3 cellular contexts compared by ENCODE assay signal in the genomic region with DNA sequence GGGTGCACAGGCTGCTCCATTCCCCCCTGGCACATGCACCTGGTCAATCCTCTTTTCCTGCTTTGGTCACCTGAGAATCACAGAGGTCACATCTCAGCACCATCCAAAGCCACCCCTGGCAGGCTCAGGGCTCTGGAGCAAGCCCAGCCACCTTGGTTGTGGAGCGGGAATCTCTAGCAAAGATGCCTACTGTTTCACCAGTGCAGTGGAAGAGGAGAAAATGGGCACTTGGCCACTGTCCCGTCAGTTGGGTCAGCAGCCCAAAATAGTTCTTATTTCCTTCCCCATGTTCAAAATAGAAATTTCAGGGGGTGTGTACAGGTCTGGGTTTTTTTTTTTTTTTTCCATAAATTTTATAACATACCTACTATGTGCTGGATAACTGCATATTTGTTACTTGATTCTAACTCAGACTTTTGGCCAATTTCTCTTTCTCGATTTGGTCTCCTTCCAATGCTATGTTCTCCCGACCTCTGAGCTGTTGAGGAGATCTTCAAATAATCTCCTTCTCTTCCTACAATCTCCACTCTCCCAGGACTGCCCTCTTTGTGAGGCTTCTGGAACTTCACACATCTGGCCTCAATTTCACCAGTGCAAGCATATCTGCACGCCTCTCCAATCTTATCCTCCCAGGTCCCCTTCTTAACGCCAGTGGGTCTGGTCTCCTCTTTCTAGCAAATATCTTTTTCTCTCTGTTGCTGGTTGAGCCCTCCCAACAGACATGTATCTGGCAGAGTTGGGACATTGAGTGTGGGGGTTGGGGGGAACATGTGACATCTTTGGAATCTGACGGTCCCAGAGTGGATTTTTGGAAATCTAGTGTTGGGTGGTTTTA.
TF ChIP-seq lines count a peak whose summit lies in the region.

No MANE protein-coding gene starts in this region.

TF ChIP-seq in SK-N-SH, 30 proteins besides CTCF, POLR2A, EP300 and RAD21:
- no peak for TF ChIP-seq NRF1 (IDR thresholded peaks at IDR 0.05; ENCODE audit: low read depth, low read length)
- TF ChIP-seq TEAD4 (IDR thresholded peaks at IDR 0.05; ENCODE audit: borderline replicate concordance, insufficient read depth) = no peak
- no peak for TF ChIP-seq TAF1 (IDR thresholded peaks at IDR 0.05; ENCODE audit: borderline replicate concordance, low read depth, low read length)
- TF ChIP-seq, protein P1, sequence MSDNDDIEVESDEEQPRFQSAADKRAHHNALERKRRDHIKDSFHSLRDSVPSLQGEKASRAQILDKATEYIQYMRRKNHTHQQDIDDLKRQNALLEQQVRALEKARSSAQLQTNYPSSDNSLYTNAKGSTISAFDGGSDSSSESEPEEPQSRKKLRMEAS (IDR thresholded peaks at IDR 0.05; ENCODE audit: low read depth) = no peak
- TF ChIP-seq, protein P2, sequence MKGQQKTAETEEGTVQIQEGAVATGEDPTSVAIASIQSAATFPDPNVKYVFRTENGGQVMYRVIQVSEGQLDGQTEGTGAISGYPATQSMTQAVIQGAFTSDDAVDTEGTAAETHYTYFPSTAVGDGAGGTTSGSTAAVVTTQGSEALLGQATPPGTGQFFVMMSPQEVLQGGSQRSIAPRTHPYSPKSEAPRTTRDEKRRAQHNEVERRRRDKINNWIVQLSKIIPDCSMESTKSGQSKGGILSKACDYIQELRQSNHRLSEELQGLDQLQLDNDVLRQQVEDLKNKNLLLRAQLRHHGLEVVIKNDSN (IDR thresholded peaks at IDR 0.05; ENCODE audit: borderline replicate concordance, low read depth) = no peak
- no peak for TF ChIP-seq POLR2AphosphoS5 (IDR thresholded peaks at IDR 0.05; ENCODE audit: low read depth, low read length)
- no peak for TF ChIP-seq MEF2A (IDR thresholded peaks at IDR 0.05; ENCODE audit: borderline replicate concordance, low read depth)
- no peak for TF ChIP-seq JUND (IDR thresholded peaks at IDR 0.05)
- TF ChIP-seq RCOR1 (IDR thresholded peaks at IDR 0.05; ENCODE audit: low read length) = no peak
- TF ChIP-seq YY1 (IDR thresholded peaks at IDR 0.05; ENCODE audit: low read depth) = no peak
- TF ChIP-seq FOXJ3 (CRISPR knock-in tag; IDR thresholded peaks at IDR 0.05) = no peak
- TF ChIP-seq CHD2 (IDR thresholded peaks at IDR 0.05; ENCODE audit: low read length, partially characterized antibody) = no peak
- TF ChIP-seq GABPA (IDR thresholded peaks at IDR 0.05; ENCODE audit: low read depth) = no peak
- no peak for TF ChIP-seq SIN3A (IDR thresholded peaks at IDR 0.05; ENCODE audit: borderline replicate concordance, low read depth, low read length)
- no peak for TF ChIP-seq ELF1 (IDR thresholded peaks at IDR 0.05)
- no peak for TF ChIP-seq RFX5 (IDR thresholded peaks at IDR 0.05; ENCODE audit: low read length)
- TF ChIP-seq TCF12 (IDR thresholded peaks at IDR 0.05) = no peak
- no peak for TF ChIP-seq GATA2 (CRISPR knock-in tag; IDR thresholded peaks at IDR 0.05)
- TF ChIP-seq, protein P3, sequence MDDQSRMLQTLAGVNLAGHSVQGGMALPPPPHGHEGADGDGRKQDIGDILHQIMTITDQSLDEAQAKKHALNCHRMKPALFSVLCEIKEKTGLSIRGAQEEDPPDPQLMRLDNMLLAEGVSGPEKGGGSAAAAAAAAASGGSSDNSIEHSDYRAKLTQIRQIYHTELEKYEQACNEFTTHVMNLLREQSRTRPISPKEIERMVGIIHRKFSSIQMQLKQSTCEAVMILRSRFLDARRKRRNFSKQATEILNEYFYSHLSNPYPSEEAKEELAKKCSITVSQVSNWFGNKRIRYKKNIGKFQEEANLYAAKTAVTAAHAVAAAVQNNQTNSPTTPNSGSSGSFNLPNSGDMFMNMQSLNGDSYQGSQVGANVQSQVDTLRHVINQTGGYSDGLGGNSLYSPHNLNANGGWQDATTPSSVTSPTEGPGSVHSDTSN (IDR thresholded peaks at IDR 0.05) = no peak
TF ChIP-seq in SK-N-SH: peak in this region for 0.

TF ChIP-seq in SK-N-SH treated with all-trans-retinoic acid at 6 μM for 48 hours, 23 proteins besides CTCF, POLR2A, EP300 and RAD21:
- TF ChIP-seq, protein P4, sequence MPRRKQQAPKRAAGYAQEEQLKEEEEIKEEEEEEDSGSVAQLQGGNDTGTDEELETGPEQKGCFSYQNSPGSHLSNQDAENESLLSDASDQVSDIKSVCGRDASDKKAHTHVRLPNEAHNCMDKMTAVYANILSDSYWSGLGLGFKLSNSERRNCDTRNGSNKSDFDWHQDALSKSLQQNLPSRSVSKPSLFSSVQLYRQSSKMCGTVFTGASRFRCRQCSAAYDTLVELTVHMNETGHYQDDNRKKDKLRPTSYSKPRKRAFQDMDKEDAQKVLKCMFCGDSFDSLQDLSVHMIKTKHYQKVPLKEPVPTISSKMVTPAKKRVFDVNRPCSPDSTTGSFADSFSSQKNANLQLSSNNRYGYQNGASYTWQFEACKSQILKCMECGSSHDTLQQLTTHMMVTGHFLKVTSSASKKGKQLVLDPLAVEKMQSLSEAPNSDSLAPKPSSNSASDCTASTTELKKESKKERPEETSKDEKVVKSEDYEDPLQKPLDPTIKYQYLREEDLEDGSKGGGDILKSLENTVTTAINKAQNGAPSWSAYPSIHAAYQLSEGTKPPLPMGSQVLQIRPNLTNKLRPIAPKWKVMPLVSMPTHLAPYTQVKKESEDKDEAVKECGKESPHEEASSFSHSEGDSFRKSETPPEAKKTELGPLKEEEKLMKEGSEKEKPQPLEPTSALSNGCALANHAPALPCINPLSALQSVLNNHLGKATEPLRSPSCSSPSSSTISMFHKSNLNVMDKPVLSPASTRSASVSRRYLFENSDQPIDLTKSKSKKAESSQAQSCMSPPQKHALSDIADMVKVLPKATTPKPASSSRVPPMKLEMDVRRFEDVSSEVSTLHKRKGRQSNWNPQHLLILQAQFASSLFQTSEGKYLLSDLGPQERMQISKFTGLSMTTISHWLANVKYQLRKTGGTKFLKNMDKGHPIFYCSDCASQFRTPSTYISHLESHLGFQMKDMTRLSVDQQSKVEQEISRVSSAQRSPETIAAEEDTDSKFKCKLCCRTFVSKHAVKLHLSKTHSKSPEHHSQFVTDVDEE (CRISPR knock-in tag; IDR thresholded peaks at IDR 0.05) = no peak
- TF ChIP-seq TCF4 (CRISPR knock-in tag; IDR thresholded peaks at IDR 0.05; ENCODE audit: borderline replicate concordance) (no peak), TOX (CRISPR knock-in tag; IDR thresholded peaks at IDR 0.05; ENCODE audit: borderline replicate concordance) (no peak), ZNF565 (CRISPR knock-in tag; conservative IDR thresholded peaks at IDR 0.05; ENCODE audit: low read depth) (no peak), ARNTL (CRISPR knock-in tag; IDR thresholded peaks at IDR 0.05; ENCODE audit: borderline replicate concordance, low read depth) (no peak)
TF ChIP-seq in SK-N-SH treated with all-trans-retinoic acid at 6 μM for 48 hours: peak in this region for 0.

TF ChIP-seq in K562, 482 proteins besides CTCF, POLR2A, EP300 and RAD21:
- 0 out of 2 replicates have a peak, but pooled peaks have one; percentile 3 for TF ChIP-seq CBFA2T3 (IDR thresholded peaks at IDR 0.05)
- TF ChIP-seq SMAD2 (IDR thresholded peaks at IDR 0.05; ENCODE audit: low read depth, low read length) = no peak
- peak; percentile 30; the same call in 1 of the 2 replicates for TF ChIP-seq L3MBTL2 (IDR thresholded peaks at IDR 0.05)
- peak; percentile 70 for TF ChIP-seq ZKSCAN1 (IDR thresholded peaks at IDR 0.05; ENCODE audit: low read depth, low read length)
